23 cellular contexts compared by ENCODE assay signal in genomic region chr17:80964859-80965580, GRCh38. TPM values are rescaled to one million over a fixed set of nuclear protein-coding genes. Genes with fewer than 3 reads are reported as not detected.
DNase-seq lines count a peak whose midpoint lies in the region; TF ChIP-seq lines count a peak whose summit lies in the region.
"Had no signal": no experiment of that assay in that cellular context is flagged by ENCODE, and none has a peak within 500 bp of the region (broad histone marks: within the 10 kb centered on the region; RNA-seq: fewer than 3 reads in every experiment).

No MANE protein-coding gene starts in this region.

- CTCF ChIA-PET in A673 (lab: Charles Lee) (no interaction called here), HEK293 (lab: Yijun Ruan, JAX) (interaction anchor here (0.6 kb wide), 1 partner anchor 539 kb away, joined by 4 read pairs; no protein-coding TSS in a partner anchor)

- no peaks in the 10 kb centered on the region for H3K9me3 ChIP-seq in A673 (ENCODE audit: low read depth, low read length, poor library complexity, severe bottlenecking)
- H3K9me3 ChIP-seq in HEK293 (ENCODE audit: control insufficient read depth, insufficient read depth, low read depth, low read length) = no peaks in the 10 kb centered on the region
- H3K9me3 ChIP-seq in ectodermal cell (ENCODE audit: control insufficient read depth, low read length) = no peaks in the 10 kb centered on the region
- H3K9me3 ChIP-seq: gastrocnemius medialis had no signal

- H3K9me3 Mint-ChIP-seq in nephron = no peaks in the 10 kb centered on the region
- H3K9me3 Mint-ChIP-seq: activated naive CD8-positive, alpha-beta T cell treated with anti-CD3 and anti-CD28 coated beads for 36 hours; CD8-positive, alpha-beta memory T cell; dendritic cell treated with granulocyte-macrophage colony-stimulating factor and Interleukin-4, amounts not matched to agents 40 ng/mL and 50 ng/mL, for 4 days; immature natural killer cell; WTC11 had no signal

- no peak overlapping the region for H3K4me3 Mint-ChIP-seq in nephron
- H3K4me3 Mint-ChIP-seq: activated naive CD8-positive, alpha-beta T cell treated with anti-CD3 and anti-CD28 coated beads for 36 hours; B cell; CD8-positive, alpha-beta memory T cell; dendritic cell treated with granulocyte-macrophage colony-stimulating factor and Interleukin-4, amounts not matched to agents 40 ng/mL and 50 ng/mL, for 4 days; immature natural killer cell; WTC11 had no signal

- H3K36me3 Mint-ChIP-seq in nephron (ENCODE audit: low read depth) = peaks cover 8% of the 10 kb centered on the region
- H3K36me3 Mint-ChIP-seq: WTC11 had no signal

- intact Hi-C loops in A673 (cut with micrococcal nuclease; ENCODE audit: unreplicated experiment) (no loop called here), posterior vena cava (cut with DNase I) (loop anchor here in 1 of 2 donors (5.0 kb wide), 1 partner anchor 103 kb away; no protein-coding TSS in a partner anchor)

- H3K4me1 ChIP-seq in A673 (ENCODE audit: insufficient read depth, low read length, poor library complexity, severe bottlenecking) = peaks cover 9% of the 10 kb centered on the region
- H3K4me1 ChIP-seq in HEK293 (ENCODE audit: control insufficient read depth, insufficient read depth, low read length) = no peaks in the 10 kb centered on the region; the same call in 1 of the 2 replicates
- H3K4me1 ChIP-seq in ectodermal cell (ENCODE audit: control insufficient read depth, insufficient read depth, low read length) = peaks cover 7% of the 10 kb centered on the region

- TF ChIP-seq CTCF in A673 (conservative IDR thresholded peaks at IDR 0.05; ENCODE audit: low read depth, low read length) = peak; percentile 23; the same call in 1 of the 2 replicates
- no peak for TF ChIP-seq CTCF in HEK293 (tag by site-specific recombination; IDR thresholded peaks at IDR 0.05)
- TF ChIP-seq CTCF in nephron (IDR thresholded peaks at IDR 0.05; ENCODE audit: unreplicated experiment in 3 of 3) = no peak

- peaks cover 3% of the 10 kb centered on the region for H3K27me3 Mint-ChIP-seq in nephron (ENCODE audit: low read depth)
- H3K27me3 Mint-ChIP-seq: activated naive CD8-positive, alpha-beta T cell treated with anti-CD3 and anti-CD28 coated beads for 36 hours; B cell; CD8-positive, alpha-beta memory T cell had no signal

- BruUV-seq in A673 (replicated peaks; lab: Mats Ljungman, UMichigan) = TSS peak; percentile 22

- POLR2A ChIA-PET in A673 (lab: Charles Lee; ENCODE audit: low non-redundant PET) = no interaction called here
- POLR2A ChIA-PET in HEK293 (lab: Yijun Ruan, JAX) = interaction anchor here (0.5 kb wide), 1 partner anchor 766 kb away, joined by 3 read pairs; no protein-coding TSS in a partner anchor

- no peak for DNase-seq in A673 (ENCODE audit: low spot score)
- no peak for DNase-seq in posterior vena cava (ENCODE audit: low spot score)
- no peak for DNase-seq in stimulated activated CD4-positive, alpha-beta T cell treated with anti-CD3 and anti-CD28 coated beads, Interleukin-2, amount 100 ng/mL, for 24 hours
- DNase-seq in DMS 273 (lab: John Stamatoyannopoulos, UW; ENCODE audit: unreplicated experiment) = no peak
- no peak for DNase-seq in NCI-H146 treated with DMSO at 0.1 percent for 48 hours (lab: John Stamatoyannopoulos, UW; ENCODE audit: unreplicated experiment)
- DNase-seq: activated naive CD8-positive, alpha-beta T cell treated with anti-CD3 and anti-CD28 coated beads for 36 hours; caudate nucleus; CD8-positive, alpha-beta memory T cell; gastrocnemius medialis; hippocampal formation; immature natural killer cell; KG1; mesenchymal stem cell; NCI-H446; OCI-M1; stimulated activated CD4-positive, alpha-beta T cell treated with anti-CD3 and anti-CD28 coated beads, Interleukin-2, amount 100 ng/mL, for 48 hours; trophoblast cell had no signal

- H3K36me3 ChIP-seq in A673 (ENCODE audit: insufficient read depth, low read length, poor library complexity, severe bottlenecking) (no peaks in the 10 kb centered on the region), HEK293 (ENCODE audit: control insufficient read depth in 2 of 2, insufficient read depth in 1 of 2, low read length in 2 of 2) (peaks cover 0 to 25% of the 10 kb centered on the region in 2 experiments; a peak in 1 of 3 replicates), ectodermal cell (ENCODE audit: control insufficient read depth, insufficient read depth, low read length) (no peaks in the 10 kb centered on the region)

- WGBS in ectodermal cell, 2 experiments = 92 to 93% methylated on average over 36 of the region's 36 CpGs

- H3K27ac ChIP-seq in A673 (ENCODE audit: low read depth, low read length, poor library complexity, severe bottlenecking) = no peak overlapping the region
- H3K27ac ChIP-seq in HEK293 (ENCODE audit: extremely low read depth, low read depth, low read length) = no peak overlapping the region
- peak overlapping the region; percentile 23 for H3K27ac ChIP-seq in ectodermal cell (ENCODE audit: insufficient read depth, low read depth, low read length, poor library complexity, severe bottlenecking)
- H3K27ac ChIP-seq: gastrocnemius medialis had no signal

- H3K27ac Mint-ChIP-seq in nephron = peak overlapping the region in 2 of 3 experiments; percentile 73 to 82
- H3K27ac Mint-ChIP-seq: activated naive CD8-positive, alpha-beta T cell treated with anti-CD3 and anti-CD28 coated beads for 36 hours; B cell; dendritic cell treated with granulocyte-macrophage colony-stimulating factor and Interleukin-4, amounts not matched to agents 40 ng/mL and 50 ng/mL, for 4 days; immature natural killer cell; WTC11 had no signal

- H3K4me3 ChIP-seq in A673 (ENCODE audit: low read depth, low read length, poor library complexity, severe bottlenecking) (no peak overlapping the region), HEK293 (ENCODE audit: low read depth, low read length) (no peak overlapping the region), ectodermal cell (ENCODE audit: insufficient read depth, low read depth, low read length) (no peak overlapping the region)
- H3K4me3 ChIP-seq: gastrocnemius medialis had no signal

- H3K4me1 Mint-ChIP-seq in nephron = peaks cover 50% of the 10 kb centered on the region
- H3K4me1 Mint-ChIP-seq: activated naive CD8-positive, alpha-beta T cell treated with anti-CD3 and anti-CD28 coated beads for 36 hours; CD8-positive, alpha-beta memory T cell; WTC11 had no signal

- H3K27me3 ChIP-seq in A673 (replicated peaks; ENCODE audit: insufficient read depth, low read depth, low read length, poor library complexity) (no peaks in the 10 kb centered on the region), ectodermal cell (ENCODE audit: control insufficient read depth, insufficient read depth, low read length, poor library complexity, severe bottlenecking) (no peaks in the 10 kb centered on the region)
- H3K27me3 ChIP-seq: gastrocnemius medialis had no signal

TF ChIP-seq in HEK293, 187 proteins besides CTCF, POLR2A, EP300 and RAD21:
- TF ChIP-seq KLF1 (tag by site-specific recombination; IDR thresholded peaks at IDR 0.05) (peak; percentile 35; the same call in 1 of the 2 replicates), PRDM1 (tag by site-specific recombination; IDR thresholded peaks at IDR 0.05) (no peak)

RNA-seq across cellular contexts. Expression of gene CHMP6, which starts 26.6 kb away (rescaled TPM):
- 18.7 and 21.3 TPM in 2 replicates for total RNA-seq in A673 (2021)
- polyA plus RNA-seq in ectodermal cell (2013, experiment 1 of 4) = 21.6 TPM
- 27.2 TPM for polyA plus RNA-seq in ectodermal cell (2013, experiment 2 of 4)
- polyA plus RNA-seq in ectodermal cell (2013, experiment 3 of 4) = 19.5 TPM
- polyA plus RNA-seq in ectodermal cell (2013, experiment 4 of 4) = 21.2 TPM
- total RNA-seq in posterior vena cava = 10 to 100 TPM; 23.7 to 25.9 TPM
